11 cellular contexts compared by ENCODE assay signal in genomic region chr3:69178838-69179739, GRCh38. TPM values are rescaled to one million over a fixed set of nuclear protein-coding genes. Genes with fewer than 3 reads are reported as not detected.
DNase-seq lines count a peak whose midpoint lies in the region; ATAC-seq and TF ChIP-seq lines count a peak whose summit lies in the region.
"Had no signal": no experiment of that assay in that cellular context is flagged by ENCODE, and none has a peak within 500 bp of the region (broad histone marks: within the 10 kb centered on the region; RNA-seq: fewer than 3 reads in every experiment).

No MANE protein-coding gene starts in this region.

- H3K4me2 ChIP-seq in PC-3 (ENCODE audit: low read length), result peak overlapping the region; percentile 56; the same call in 1 of the 2 replicates

- H4K20me1 ChIP-seq in PC-3 (ENCODE audit: low read length), result no peaks in the 10 kb centered on the region

- peak overlapping the region in 5 of 8 donors; percentile 0 to 46 (median 11) for H3K4me3 Mint-ChIP-seq in CD4-positive, alpha-beta memory T cell
- H3K4me3 Mint-ChIP-seq: CD4-positive, alpha-beta T cell had no signal

- H3K9ac ChIP-seq in PC-3 (ENCODE audit: low read length) (peak overlapping the region; percentile 45; the same call in 1 of the 2 replicates), colonic mucosa (ENCODE audit: low read depth in 2 of 2, low read length in 2 of 2) (no peak overlapping the region)

- no peak overlapping the region for H2AFZ ChIP-seq in PC-3 (ENCODE audit: low read length)

- TF ChIP-seq CTCF in PC-3 (conservative IDR thresholded peaks at IDR 0.05; ENCODE audit: low read depth, low read length) (no peak), colonic mucosa (IDR thresholded peaks at IDR 0.05) (no peak), lung (IDR thresholded peaks at IDR 0.05; ENCODE audit: control extremely low read depth, extremely low read depth) (no peak)

- H3K4me1 ChIP-seq in CD4-positive, alpha-beta memory T cell (ENCODE audit: insufficient read depth, low read length), result peaks cover 15% of the 10 kb centered on the region
- H3K4me1 ChIP-seq in PC-3 (ENCODE audit: insufficient read depth, low read length) (peaks cover 39% of the 10 kb centered on the region), colonic mucosa (peaks cover 12% of the 10 kb centered on the region), lung (ENCODE audit: control insufficient read depth in 2 of 2, insufficient read depth in 2 of 2, low read length in 2 of 2) (peaks cover 7 to 9% of the 10 kb centered on the region in 2 donors)
- H3K4me1 ChIP-seq: gastrocnemius medialis had no signal

- no peaks in the 10 kb centered on the region for H3K9me3 Mint-ChIP-seq in CD4-positive, alpha-beta memory T cell
- H3K9me3 Mint-ChIP-seq: CD4-positive, alpha-beta T cell had no signal

- no peak for DNase-seq in CD4-positive, alpha-beta memory T cell
- DNase-seq in PC-3 (peak; percentile 69), colonic mucosa (no peak), lung (ENCODE audit: low spot score) (no peak), activated gamma-delta T cell (lab: John Stamatoyannopoulos, UW) (no peak), GM19240 (ENCODE audit: insufficient read length, low spot score) (no peak)
- DNase-seq: CD4-positive, alpha-beta T cell; gastrocnemius medialis; NCI-H1105 treated with DMSO at 0.1 percent for 48 hours had no signal

- no peaks in the 10 kb centered on the region for H3K9me2 ChIP-seq in PC-3 (replicated peaks; ENCODE audit: low read length)

- H3F3A ChIP-seq in PC-3 (ENCODE audit: low read length, unreplicated experiment), result peaks cover 2% of the 10 kb centered on the region

- no peaks in the 10 kb centered on the region for H3K27me3 Mint-ChIP-seq in CD4-positive, alpha-beta memory T cell
- H3K27me3 Mint-ChIP-seq: CD4-positive, alpha-beta T cell had no signal

- CTCF ChIA-PET in CD4-positive, alpha-beta memory T cell (lab: Charles Lee; ENCODE audit: partially characterized antibody), result interaction anchor here (0.6 to 2.9 kb wide), 5 partner anchors 17 to 131 kb away, joined by 3 to 19 read pairs (median 3); no protein-coding TSS in a partner anchor
- CTCF ChIA-PET in PC-3 (lab: Charles Lee), result interaction anchor here (0.6 to 1.0 kb wide), 2 partner anchors 126 to 127 kb away, joined by 3 to 4 read pairs; no protein-coding TSS in a partner anchor

- no peaks in the 10 kb centered on the region for H3K9me3 ChIP-seq in CD4-positive, alpha-beta memory T cell (ENCODE audit: control insufficient read depth in 1 of 2, low read length in 2 of 2)
- no peaks in the 10 kb centered on the region for H3K9me3 ChIP-seq in PC-3 (ENCODE audit: low read length)
- H3K9me3 ChIP-seq in colonic mucosa, result no peaks in the 10 kb centered on the region
- peaks cover 0 to 2% of the 10 kb centered on the region in 2 donors for H3K9me3 ChIP-seq in lung (ENCODE audit: control insufficient read depth in 2 of 2, insufficient read depth in 1 of 2, low read length in 1 of 2)
- H3K9me3 ChIP-seq: gastrocnemius medialis had no signal

- H3K79me2 ChIP-seq in PC-3 (ENCODE audit: low read length), result no peaks in the 10 kb centered on the region

- no TSS peak for BruUV-seq in PC-3 (replicated peaks; lab: Mats Ljungman, UMichigan)

- peaks cover 27% of the 10 kb centered on the region for H3K36me3 ChIP-seq in CD4-positive, alpha-beta memory T cell (ENCODE audit: insufficient read depth, low read length)
- H3K36me3 ChIP-seq in PC-3 (ENCODE audit: low read depth, low read length) (no peaks in the 10 kb centered on the region; the same call in 1 of the 2 replicates), colonic mucosa (no peaks in the 10 kb centered on the region), lung (ENCODE audit: control insufficient read depth in 2 of 2, insufficient read depth in 2 of 2, low read length in 2 of 2) (peaks cover 6 to 28% of the 10 kb centered on the region in 2 donors)

- H3K4me1 Mint-ChIP-seq in CD4-positive, alpha-beta memory T cell, result peaks cover 11 to 25% (median 19%) of the 10 kb centered on the region in 4 donors

- H3K36me3 Mint-ChIP-seq in CD4-positive, alpha-beta memory T cell, result peaks cover 70 to 71% of the 10 kb centered on the region in 2 donors

- H3K27ac Mint-ChIP-seq in CD4-positive, alpha-beta memory T cell, result peak overlapping the region in 6 of 7 donors; percentile 35 to 86 (median 64)
- H3K27ac Mint-ChIP-seq: CD4-positive, alpha-beta T cell had no signal

- ATAC-seq in PC-3, result peak; percentile 62
- peak; percentile 32 for ATAC-seq in lung (ENCODE audit: insufficient read depth, low FRiP score)
- ATAC-seq in GM19463 (IDR thresholded peaks at IDR 0.05; ENCODE audit: unreplicated experiment), result no peak
- no peak for ATAC-seq in GM21381 (IDR thresholded peaks at IDR 0.05; ENCODE audit: unreplicated experiment)
- ATAC-seq: gastrocnemius medialis had no signal

- H3K4me3 ChIP-seq in CD4-positive, alpha-beta memory T cell (ENCODE audit: low read length in 2 of 2), result no peak overlapping the region
- H3K4me3 ChIP-seq in PC-3 (ENCODE audit: low read length) (no peak overlapping the region), colonic mucosa (no peak overlapping the region), lung (no peak overlapping the region)
- H3K4me3 ChIP-seq: gastrocnemius medialis had no signal

- no peak overlapping the region for H3K27ac ChIP-seq in CD4-positive, alpha-beta memory T cell (ENCODE audit: low read depth, low read length)
- H3K27ac ChIP-seq in PC-3 (ENCODE audit: low read length) (peak overlapping the region; percentile 88), colonic mucosa (peak overlapping the region; percentile 58), lung (ENCODE audit: low read depth in 1 of 2, low read length in 1 of 2) (peak overlapping the region in 1 of 2 donors; percentile 63)
- H3K27ac ChIP-seq: gastrocnemius medialis had no signal

- 69 to 88% methylated on average over 5 of the region's 5 CpGs for WGBS in lung, 2 donors

- POLR2A ChIA-PET in CD4-positive, alpha-beta memory T cell (lab: Charles Lee; ENCODE audit: partially characterized antibody), result no interaction called here
- POLR2A ChIA-PET in PC-3 (lab: Charles Lee; ENCODE audit: unreplicated experiment), result interaction anchor here (0.6 to 0.7 kb wide), 3 partner anchors 19 to 192 kb away, joined by 3 to 8 read pairs (median 3); no protein-coding TSS in a partner anchor

- H3K27me3 ChIP-seq in CD4-positive, alpha-beta memory T cell (ENCODE audit: insufficient read depth, low read length), result no peaks in the 10 kb centered on the region
- H3K27me3 ChIP-seq in PC-3 (ENCODE audit: low read length) (no peaks in the 10 kb centered on the region), colonic mucosa (no peaks in the 10 kb centered on the region), lung (ENCODE audit: control insufficient read depth, insufficient read depth) (no peaks in the 10 kb centered on the region)
- H3K27me3 ChIP-seq: gastrocnemius medialis had no signal

- intact Hi-C loops in CD4-positive, alpha-beta memory T cell (cut with micrococcal nuclease), result no loop called here
- intact Hi-C loops in PC-3 (cut with micrococcal nuclease) (loop anchor here (2.0 kb wide), 1 partner anchor 64 kb away; no protein-coding TSS in a partner anchor), colonic mucosa (cut with DNase I) (no loop called here)

RNA-seq across cellular contexts. Expression of gene LMOD3, which starts 56.7 kb away (rescaled TPM):
- total RNA-seq in CD4-positive, alpha-beta memory T cell, result not detected
- polyA plus RNA-seq in CD4-positive, alpha-beta memory T cell, result under 1 TPM; 0.13 to 0.24 TPM
- total RNA-seq in PC-3 (2014; rRNA removed) (not detected in 2 replicates), colonic mucosa (under 1 TPM in 1 of 2 donors, not detected in 1; 0.11 TPM), lung (under 1 TPM; 0.11 to 0.12 TPM)
- polyA plus RNA-seq in lung, result under 1 TPM; 0.08 to 0.14 TPM
- total RNA-seq: CD4-positive, alpha-beta T cell had no signal

Comparison
In these comparisons a context has a peak if more than half of its experiments do, and no peak if none do; other contexts are left out.
1. ATAC-seq: peak in PC-3 (single experiment) and lung (single experiment); none in GM19463 (single experiment) and GM21381 (single experiment).